21 cellular contexts compared by ENCODE assay signal in genomic region chr7:20358762-20359282, GRCh38. TPM values are rescaled to one million over a fixed set of nuclear protein-coding genes. Genes with fewer than 3 reads are reported as not detected.
"Had no signal": no experiment of that assay in that cellular context is flagged by ENCODE, and none has a peak within 500 bp of the region (broad histone marks: within the 10 kb centered on the region; RNA-seq: fewer than 3 reads in every experiment).

No MANE protein-coding gene starts in this region.

- H3K27me3 Mint-ChIP-seq: activated CD8-positive, alpha-beta T cell treated with anti-CD3 and anti-CD28 coated beads for 36 hours; activated naive CD8-positive, alpha-beta T cell treated with anti-CD3 and anti-CD28 coated beads, Interleukin-2, amount 10 ng/mL, durations not matched to agents 7 days and 5 days had no signal

- DNase-seq: activated CD4-positive, alpha-beta T cell treated with anti-CD3 and anti-CD28 coated beads for 36 hours; activated CD4-positive, CD25-positive, alpha-beta regulatory T cell; activated CD8-positive, alpha-beta memory T cell treated with anti-CD3 and anti-CD28 coated beads, Interleukin-2, amount 50 U/mL, for 4 hours; activated CD8-positive, alpha-beta T cell treated with anti-CD3 and anti-CD28 coated beads for 36 hours; activated naive CD4-positive, alpha-beta T cell treated with anti-CD3 and anti-CD28 coated beads, Interleukin-2, amount 50 U/mL, for 16 hours; activated naive CD8-positive, alpha-beta T cell treated with anti-CD3 and anti-CD28 coated beads, Interleukin-2, amount 10 ng/mL, durations not matched to agents 7 days and 5 days; activated T-cell treated with anti-CD3 and anti-CD28 coated beads, Interleukin-2, amount 50 U/mL, for 72 hours; aorta; Karpas-422; NCI-H1105 treated with DMSO at 0.1 percent for 48 hours; NCI-H1436 treated with DMSO at 0.1 percent for 48 hours; NCI-H187; NCI-H2081; NCI-H446; NCI-H524; PC-3; SHP77 treated with DMSO at 0.1 percent for 48 hours; T-helper 1 cell had no signal

- H3K36me3 ChIP-seq: breast epithelium had no signal

- H3K27me3 ChIP-seq: breast epithelium had no signal

- H3K27ac ChIP-seq: breast epithelium, VCaP had no signal

- H3K4me1 Mint-ChIP-seq: activated CD4-positive, alpha-beta T cell treated with anti-CD3 and anti-CD28 coated beads for 36 hours; activated naive CD8-positive, alpha-beta T cell treated with anti-CD3 and anti-CD28 coated beads, Interleukin-2, amount 10 ng/mL, durations not matched to agents 7 days and 5 days had no signal

- ATAC-seq: activated CD4-positive, alpha-beta T cell treated with anti-CD3 and anti-CD28 coated beads for 36 hours; activated CD8-positive, alpha-beta T cell treated with anti-CD3 and anti-CD28 coated beads for 36 hours; activated T-cell treated with anti-CD3 and anti-CD28 coated beads, Interleukin-2, amount 50 U/mL, for 72 hours; PC-3 had no signal

- H3K4me3 Mint-ChIP-seq: activated CD4-positive, alpha-beta T cell treated with anti-CD3 and anti-CD28 coated beads for 36 hours; activated CD8-positive, alpha-beta T cell treated with anti-CD3 and anti-CD28 coated beads for 36 hours; activated naive CD8-positive, alpha-beta T cell treated with anti-CD3 and anti-CD28 coated beads, Interleukin-2, amount 10 ng/mL, durations not matched to agents 7 days and 5 days; activated T-cell treated with anti-CD3 and anti-CD28 coated beads, Interleukin-2, amount 50 U/mL, for 72 hours had no signal

- H3K9me3 ChIP-seq: breast epithelium had no signal

- H3K36me3 Mint-ChIP-seq: activated naive CD8-positive, alpha-beta T cell treated with anti-CD3 and anti-CD28 coated beads, Interleukin-2, amount 10 ng/mL, durations not matched to agents 7 days and 5 days had no signal

- H3K9me3 Mint-ChIP-seq: activated CD8-positive, alpha-beta T cell treated with anti-CD3 and anti-CD28 coated beads for 36 hours; activated naive CD8-positive, alpha-beta T cell treated with anti-CD3 and anti-CD28 coated beads, Interleukin-2, amount 10 ng/mL, durations not matched to agents 7 days and 5 days had no signal

- H3K4me3 ChIP-seq: breast epithelium had no signal

- H3K27ac Mint-ChIP-seq: activated CD4-positive, alpha-beta T cell treated with anti-CD3 and anti-CD28 coated beads for 36 hours; activated CD8-positive, alpha-beta T cell treated with anti-CD3 and anti-CD28 coated beads for 36 hours; activated naive CD8-positive, alpha-beta T cell treated with anti-CD3 and anti-CD28 coated beads, Interleukin-2, amount 10 ng/mL, durations not matched to agents 7 days and 5 days; activated T-cell treated with anti-CD3 and anti-CD28 coated beads, Interleukin-2, amount 50 U/mL, for 72 hours had no signal

RNA-seq across cellular contexts. Expression of gene ITGB8, which starts 28.1 kb away (rescaled TPM):
- total RNA-seq: activated CD8-positive, alpha-beta T cell treated with anti-CD3 and anti-CD28 coated beads for 36 hours; activated naive CD8-positive, alpha-beta T cell treated with anti-CD3 and anti-CD28 coated beads, Interleukin-2, amount 10 ng/mL, durations not matched to agents 7 days and 5 days; T-helper 2 cell treated with Interferon-gamma antibody and Interleukin-4, amounts not matched to agents 100 ng/mL and 5 ng/mL, for 36 hours had no signal
